Comparison of ENCODE assay signal across 1 cellular context in the genomic region with DNA sequence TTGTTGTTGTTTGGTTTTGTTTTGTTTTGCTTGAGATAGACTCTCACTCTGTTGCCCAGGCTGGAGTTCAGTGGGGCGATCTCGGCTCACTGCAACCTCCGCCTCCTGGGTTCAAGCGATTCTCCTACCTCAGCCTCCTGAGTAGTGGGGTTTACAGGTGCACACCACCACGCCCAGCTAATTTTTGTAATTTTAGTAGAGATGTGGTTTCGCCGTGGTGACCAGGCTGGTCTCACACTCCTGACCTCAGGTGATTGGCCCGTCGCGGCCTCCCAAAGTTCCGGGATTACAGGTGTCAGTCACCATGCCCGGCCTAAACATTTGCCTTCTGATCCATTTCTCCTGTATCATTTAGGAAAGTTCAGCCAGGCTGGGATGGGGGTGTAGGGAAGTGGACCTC.
TF ChIP-seq lines count a peak whose summit lies in the region.

No MANE protein-coding gene starts in this region.

TF ChIP-seq in K562, 482 proteins besides CTCF, POLR2A, EP300 and RAD21 (continued from another document):
- TF ChIP-seq RREB1 (CRISPR knock-in tag; IDR thresholded peaks at IDR 0.05) (no peak), ARID3B (CRISPR knock-in tag; IDR thresholded peaks at IDR 0.05; ENCODE audit: borderline replicate concordance) (no peak), TRIM24 (IDR thresholded peaks at IDR 0.05) (no peak), ARID3A (IDR thresholded peaks at IDR 0.05; ENCODE audit: borderline replicate concordance, low read depth, low read length) (no peak), ZNF507 (tag; conservative IDR thresholded peaks at IDR 0.05) (no peak), USF2 (CRISPR knock-in tag; IDR thresholded peaks at IDR 0.05) (0 out of 2 replicates have a peak, but pooled peaks have one; percentile 7), RAD51 (IDR thresholded peaks at IDR 0.05; ENCODE audit: borderline replicate concordance, low read depth) (no peak)
